In genomic region chr10:124005991-124006392, GRCh38 we compare ENCODE assay signal across 13 cellular contexts.
DNase-seq lines count a peak whose midpoint lies in the region; ATAC-seq lines count a peak whose summit lies in the region.
"Had no signal": no experiment of that assay in that cellular context is flagged by ENCODE, and none has a peak within 500 bp of the region (broad histone marks: within the 10 kb centered on the region; RNA-seq: fewer than 3 reads in every experiment).

No MANE protein-coding gene starts in this region.

- ATAC-seq in memory B cell (ENCODE audit: low read depth) (no peak), HG03442 (IDR thresholded peaks at IDR 0.05; ENCODE audit: unreplicated experiment) (no peak), esophagus mucosa (no peak)
- ATAC-seq: K562 had no signal

- H3K36me3 ChIP-seq in SJCRH30 = no peaks in the 10 kb centered on the region
- H3K36me3 ChIP-seq: breast epithelium had no signal

- no peaks in the 10 kb centered on the region for H3K27me3 ChIP-seq in SJCRH30
- H3K27me3 ChIP-seq: breast epithelium had no signal

- H3K27ac Mint-ChIP-seq in memory B cell = peak overlapping the region; percentile 14

- H3K9me3 ChIP-seq in SJCRH30 (replicated peaks) = no peaks in the 10 kb centered on the region
- H3K9me3 ChIP-seq: breast epithelium had no signal

- H3K4me1 Mint-ChIP-seq in memory B cell = no peaks in the 10 kb centered on the region

- peak; percentile 24 for DNase-seq in NCI-H1694 treated with DMSO at 0.1 percent for 48 hours (lab: John Stamatoyannopoulos, UW)
- DNase-seq in NCI-H1694 (lab: John Stamatoyannopoulos, UW) = no peak
- peak; percentile 50 to 65 for DNase-seq in SJCRH30
- no peak for DNase-seq in memory B cell (ENCODE audit: low spot score in 2 of 2)
- DNase-seq in stromal cell of bone marrow (ENCODE audit: low read depth) = peak; percentile 38
- no peak for DNase-seq in T-helper 9 cell
- DNase-seq: activated naive CD4-positive, alpha-beta T cell; naive B cell had no signal

- H3K4me3 ChIP-seq in SJCRH30 = no peak overlapping the region
- H3K4me3 ChIP-seq: breast epithelium, K562, SK-N-MC had no signal

- H3K4me3 Mint-ChIP-seq in memory B cell = no peak overlapping the region
- H3K4me3 Mint-ChIP-seq: naive B cell had no signal

- no peak overlapping the region for H3K27ac ChIP-seq in SJCRH30
- H3K27ac ChIP-seq: SK-N-MC had no signal

- no peaks in the 10 kb centered on the region for H3K27me3 Mint-ChIP-seq in memory B cell
- H3K27me3 Mint-ChIP-seq: naive B cell had no signal

- H3K36me3 Mint-ChIP-seq in memory B cell = peaks cover 16% of the 10 kb centered on the region

- H3K9me3 Mint-ChIP-seq in memory B cell = no peaks in the 10 kb centered on the region
- H3K9me3 Mint-ChIP-seq: naive B cell had no signal

- peaks cover 9% of the 10 kb centered on the region for H3K4me1 ChIP-seq in SJCRH30
- H3K4me1 ChIP-seq: breast epithelium had no signal

Comparison
In these comparisons a context has a peak if more than half of its experiments do, and no peak if none do; other contexts are left out.
1. DNase-seq: peak in NCI-H1694 treated with DMSO at 0.1 percent for 48 hours (single experiment), SJCRH30 (2 of 2) and stromal cell of bone marrow (single experiment); none in NCI-H1694 (single experiment), memory B cell (0 of 2) and T-helper 9 cell (single experiment).